In the genomic region with DNA sequence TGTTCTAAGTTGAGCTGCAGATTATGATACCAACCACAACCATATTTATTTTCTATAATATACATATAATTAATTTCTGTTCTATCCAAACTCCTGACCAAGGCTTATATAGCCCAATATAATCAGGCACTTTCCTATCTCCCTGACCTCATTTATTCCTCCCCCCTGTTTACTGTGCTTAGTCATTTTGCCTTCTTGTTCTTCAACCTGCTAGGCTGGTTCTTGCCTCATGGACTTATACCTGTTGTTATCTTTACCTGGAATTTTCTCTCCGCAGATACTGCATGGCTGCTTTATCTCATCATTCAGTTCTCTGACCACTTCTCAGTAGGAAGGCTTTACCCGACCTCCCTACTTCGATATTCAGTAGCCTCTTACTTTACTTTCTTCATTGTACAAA, we compare ENCODE assay signal across 29 cellular contexts. TPM values are rescaled to one million over a fixed set of nuclear protein-coding genes. Genes with fewer than 3 reads are reported as not detected.
DNase-seq lines count a peak whose midpoint lies in the region; ATAC-seq and TF ChIP-seq lines count a peak whose summit lies in the region.
"Had no signal": no experiment of that assay in that cellular context is flagged by ENCODE, and none has a peak within 500 bp of the region (broad histone marks: within the 10 kb centered on the region; RNA-seq: fewer than 3 reads in every experiment).

No MANE protein-coding gene starts in this region.

- H3K27me3 ChIP-seq in body of pancreas (no peaks in the 10 kb centered on the region), endodermal cell (ENCODE audit: control insufficient read depth, insufficient read depth, low read length, poor library complexity, severe bottlenecking) (no peaks in the 10 kb centered on the region)
- H3K27me3 ChIP-seq: cardiac muscle cell, neutrophil, tibial artery had no signal

- no TSS peak for BruUV-seq in MCF 10A (replicated peaks; lab: Mats Ljungman, UMichigan)

- no peaks in the 10 kb centered on the region for H3K9me3 Mint-ChIP-seq in MCF 10A (ENCODE audit: unreplicated experiment)
- H3K9me3 Mint-ChIP-seq in endodermal cell, result peaks cover 4% of the 10 kb centered on the region
- H3K9me3 Mint-ChIP-seq: activated naive CD8-positive, alpha-beta T cell treated with anti-CD3 and anti-CD28 coated beads for 36 hours; activated T-cell treated with anti-CD3 and anti-CD28 coated beads, Interleukin-2, amount 50 U/mL, for 24 hours; naive B cell; T-cell had no signal

- H3K9ac ChIP-seq in endodermal cell (ENCODE audit: extremely low read depth, low read length, poor library complexity, severe bottlenecking), result no peak overlapping the region

- H3K36me3 Mint-ChIP-seq in MCF 10A (ENCODE audit: insufficient read depth, unreplicated experiment) (no peaks in the 10 kb centered on the region), endodermal cell (ENCODE audit: low read depth) (no peaks in the 10 kb centered on the region)
- H3K36me3 Mint-ChIP-seq: activated naive CD8-positive, alpha-beta T cell treated with anti-CD3 and anti-CD28 coated beads for 36 hours; naive B cell; T-cell had no signal

- H3K4me3 ChIP-seq in body of pancreas (no peak overlapping the region), mucosa of descending colon (no peak overlapping the region), endodermal cell (ENCODE audit: low read length) (no peak overlapping the region)
- H3K4me3 ChIP-seq: cardiac muscle cell, tibial artery had no signal

- TF ChIP-seq CTCF in MCF 10A (IDR thresholded peaks at IDR 0.05; ENCODE audit: unreplicated experiment) (no peak), body of pancreas (IDR thresholded peaks at IDR 0.05) (no peak), mucosa of descending colon (IDR thresholded peaks at IDR 0.05) (no peak), endodermal cell (conservative IDR thresholded peaks at IDR 0.05) (no peak)

- H3K27ac Mint-ChIP-seq in MCF 10A (ENCODE audit: low read depth, unreplicated experiment) (no peak overlapping the region), endodermal cell (no peak overlapping the region)
- H3K27ac Mint-ChIP-seq: activated naive CD8-positive, alpha-beta T cell treated with anti-CD3 and anti-CD28 coated beads for 36 hours; activated T-cell treated with anti-CD3 and anti-CD28 coated beads, Interleukin-2, amount 50 U/mL, for 24 hours; naive B cell; T-cell had no signal

- 18 to 23% methylated on average over 3 of the region's 3 CpGs for WGBS in body of pancreas, 2 donors
- WGBS in endodermal cell (ENCODE audit: insufficient coverage in 1 of 2, insufficient read length in 1 of 2), 2 experiments, result 29 to 72% methylated on average over 1 to 3 of the region's 3 CpGs

- no peaks in the 10 kb centered on the region for H3K9me3 ChIP-seq in body of pancreas
- no peaks in the 10 kb centered on the region for H3K9me3 ChIP-seq in mucosa of descending colon
- H3K9me3 ChIP-seq in endodermal cell (ENCODE audit: control insufficient read depth, low read length), result no peaks in the 10 kb centered on the region
- H3K9me3 ChIP-seq: neutrophil, tibial artery had no signal

- DNase-seq in T47D (ENCODE audit: low read depth in 1 of 2, low spot score in 1 of 2) (peak; percentile 4 to 41), MCF 10A (ENCODE audit: unreplicated experiment) (no peak), body of pancreas (peak; percentile 43 to 76 (median 56)), mucosa of descending colon (peak in 1 of 3 donors; percentile 18), NCI-H1092 treated with DMSO at 0.1 percent for 48 hours (lab: John Stamatoyannopoulos, UW) (no peak), kidney glomerular epithelial cell (lab: John Stamatoyannopoulos, UW) (no peak), endodermal cell (no peak)
- DNase-seq: 8988T; activated CD4-positive, CD25-positive, alpha-beta regulatory T cell; activated gamma-delta T cell; activated naive CD8-positive, alpha-beta T cell treated with anti-CD3 and anti-CD28 coated beads for 36 hours; activated T-cell treated with anti-CD3 and anti-CD28 coated beads, Interleukin-2, amount 50 U/mL, for 24 hours; anterior cingulate cortex; effector CD4-positive, alpha-beta T cell; glutamatergic neuron; left ventricle myocardium superior; MV-4-11; naive B cell; NCI-H146; NCI-H2107; NCI-H774; stimulated activated CD4-positive, alpha-beta T cell treated with anti-CD3 and anti-CD28 coated beads, Interleukin-4, amount 100 ng/mL, for 1 hour; T-cell; tibial artery had no signal

- no peak for TF ChIP-seq POLR2A in body of pancreas (IDR thresholded peaks at IDR 0.05)
- TF ChIP-seq POLR2A in GM18505 (IDR thresholded peaks at IDR 0.05; ENCODE audit: borderline replicate concordance, extremely low read depth, insufficient read depth, insufficient read length), result no peak

- H3K27ac ChIP-seq in body of pancreas (peak overlapping the region in 2 of 4 donors; percentile 26 to 27), endodermal cell (ENCODE audit: low read depth, low read length) (no peak overlapping the region)
- H3K27ac ChIP-seq: cardiac muscle cell, HL-60, neutrophil, tibial artery had no signal

- H3K4me1 Mint-ChIP-seq in MCF 10A (ENCODE audit: insufficient read depth, unreplicated experiment) (no peaks in the 10 kb centered on the region), endodermal cell (no peaks in the 10 kb centered on the region)
- H3K4me1 Mint-ChIP-seq: activated naive CD8-positive, alpha-beta T cell treated with anti-CD3 and anti-CD28 coated beads for 36 hours; naive B cell; T-cell had no signal

- ATAC-seq in body of pancreas (peak; percentile 99), mucosa of descending colon (peak; percentile 90), GM18505 (IDR thresholded peaks at IDR 0.05; ENCODE audit: unreplicated experiment) (no peak)
- ATAC-seq: left ventricle myocardium superior, sciatic nerve, T-cell had no signal

- in situ Hi-C loops in T47D (cut with HindIII; ENCODE audit: low pct_unique_long_range_greater_than_20kb, low sequenced_read_pairs), result no loop called here

- H3K36me3 ChIP-seq in body of pancreas (replicated peaks in 1 of 2; ENCODE audit: insufficient read depth in 1 of 2, low read depth in 2 of 2) (no peaks in the 10 kb centered on the region), mucosa of descending colon (ENCODE audit: low read depth) (no peaks in the 10 kb centered on the region), endodermal cell (ENCODE audit: control insufficient read depth, insufficient read depth, low read length) (no peaks in the 10 kb centered on the region)
- H3K36me3 ChIP-seq: cardiac muscle cell, neutrophil, tibial artery had no signal

- intact Hi-C loops in MCF 10A (cut with micrococcal nuclease), result no loop called here
- intact Hi-C loops in body of pancreas (cut with DNase I), result no loop called here
- intact Hi-C loops in mucosa of descending colon (cut with DNase I, micrococcal nuclease), result no loop called here

- H3K27me3 Mint-ChIP-seq in MCF 10A (ENCODE audit: insufficient read depth, unreplicated experiment) (no peaks in the 10 kb centered on the region), endodermal cell (ENCODE audit: insufficient read depth) (no peaks in the 10 kb centered on the region)
- H3K27me3 Mint-ChIP-seq: naive B cell had no signal

- POLR2A ChIA-PET in MCF 10A (lab: Yijun Ruan, JAX), result no interaction called here

- CTCF ChIA-PET in MCF 10A (lab: Yijun Ruan, JAX), result interaction anchor here (0.6 kb wide), 1 partner anchor 850 kb away, joined by 3 read pairs; no protein-coding TSS in a partner anchor

- H3K4me3 Mint-ChIP-seq in MCF 10A (ENCODE audit: unreplicated experiment), result no peak overlapping the region
- no peak overlapping the region for H3K4me3 Mint-ChIP-seq in endodermal cell
- H3K4me3 Mint-ChIP-seq: activated naive CD8-positive, alpha-beta T cell treated with anti-CD3 and anti-CD28 coated beads for 36 hours; activated T-cell treated with anti-CD3 and anti-CD28 coated beads, Interleukin-2, amount 50 U/mL, for 24 hours; naive B cell; T-cell had no signal

- H3K4me1 ChIP-seq in body of pancreas (peaks cover 31% of the 10 kb centered on the region), mucosa of descending colon (ENCODE audit: low read depth) (no peaks in the 10 kb centered on the region), endodermal cell (ENCODE audit: control insufficient read depth, insufficient read depth, low read length) (no peaks in the 10 kb centered on the region)
- H3K4me1 ChIP-seq: tibial artery had no signal

RNA-seq across cellular contexts. Expression of a gene that starts 24.9 kb away (rescaled TPM):
- 56.5 and 64.1 TPM in 2 replicates for total RNA-seq in MCF 10A (2022)
- 10 to 100 TPM; 33.6 to 69.3 TPM for total RNA-seq in body of pancreas
- total RNA-seq in mucosa of descending colon, result 10 to 100 TPM; 27.2 to 38.8 (median 36.6) TPM
- 10 to 100 TPM; 61.3 to 61.5 TPM for total RNA-seq in endodermal cell
- polyA plus RNA-seq in endodermal cell (2013, experiment 1 of 2), result 54.5 TPM
- 53.0 TPM for polyA plus RNA-seq in endodermal cell (2013, experiment 2 of 2)

Comparison
In these comparisons a context has a peak if more than half of its experiments do, and no peak if none do; other contexts are left out.
1. DNase-seq: peak in T47D (2 of 2) and body of pancreas (4 of 4); none in MCF 10A (single experiment), NCI-H1092 treated with DMSO at 0.1 percent for 48 hours (single experiment), kidney glomerular epithelial cell (single experiment) and endodermal cell (single experiment).